31 cellular contexts compared by ENCODE assay signal in the genomic region with DNA sequence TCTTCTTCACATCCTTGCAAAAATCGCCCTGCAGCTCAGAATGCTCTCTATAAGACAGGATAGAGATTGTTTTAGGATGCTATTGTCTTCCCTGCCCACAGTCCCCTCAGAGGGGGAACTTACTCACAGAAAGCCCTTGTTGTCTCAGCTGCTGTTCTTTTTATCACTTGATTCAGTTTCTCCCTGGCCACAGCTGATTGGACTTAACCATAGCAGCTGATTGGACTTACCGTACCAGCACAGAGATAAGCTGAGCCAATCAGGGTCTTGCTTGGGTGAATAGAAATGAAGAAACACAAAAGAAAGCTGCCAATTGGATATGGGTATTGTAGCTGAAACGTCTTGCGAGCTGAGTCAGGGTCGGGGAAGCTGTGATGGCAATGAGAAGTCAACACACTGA.
DNase-seq lines count a peak whose midpoint lies in the region; ATAC-seq lines count a peak whose summit lies in the region.
"Had no signal": no experiment of that assay in that cellular context is flagged by ENCODE, and none has a peak within 500 bp of the region (broad histone marks: within the 10 kb centered on the region; RNA-seq: fewer than 3 reads in every experiment).

No MANE protein-coding gene starts in this region.

- H3K27ac Mint-ChIP-seq in stimulated activated effector memory CD8-positive, alpha-beta T cell treated with anti-CD3 and anti-CD28 coated beads, Interleukin-12 subunit alpha, Interleukin-12 subunit beta, amount 100 ng/mL, for 72 hours = peak overlapping the region; percentile 20
- H3K27ac Mint-ChIP-seq: activated CD4-positive, alpha-beta T cell treated with anti-CD3 and anti-CD28 coated beads, Interleukin-2, amount 10 ng/mL, durations not matched to agents 7 days and 5 days; activated naive CD8-positive, alpha-beta T cell; CD4-positive, alpha-beta T cell; endodermal cell; HFFc6; nephron; WTC11 had no signal

- no peak overlapping the region for H3K4me3 Mint-ChIP-seq in stimulated activated effector memory CD8-positive, alpha-beta T cell treated with anti-CD3 and anti-CD28 coated beads, Interleukin-12 subunit alpha, Interleukin-12 subunit beta, amount 100 ng/mL, for 72 hours
- H3K4me3 Mint-ChIP-seq: activated CD4-positive, alpha-beta T cell treated with anti-CD3 and anti-CD28 coated beads, Interleukin-2, amount 10 ng/mL, durations not matched to agents 7 days and 5 days; activated naive CD8-positive, alpha-beta T cell; CD4-positive, alpha-beta T cell; endodermal cell; HFFc6; nephron; stimulated activated naive CD8-positive, alpha-beta T cell treated with anti-CD3 and anti-CD28 coated beads, Interleukin-15, amount 100 ng/mL, for 72 hours; WTC11 had no signal

- ATAC-seq in stimulated activated effector memory CD8-positive, alpha-beta T cell treated with anti-CD3 and anti-CD28 coated beads, Interleukin-12 subunit alpha, Interleukin-12 subunit beta, amount 100 ng/mL, for 72 hours = no peak
- ATAC-seq in HG03196 (IDR thresholded peaks at IDR 0.05; ENCODE audit: unreplicated experiment) = no peak
- no peak for ATAC-seq in HG02970 (IDR thresholded peaks at IDR 0.05; ENCODE audit: low FRiP score, unreplicated experiment)
- ATAC-seq: esophagus mucosa; heart right ventricle; lower lobe of right lung; pancreas; stimulated activated naive CD8-positive, alpha-beta T cell treated with anti-CD3 and anti-CD28 coated beads, Interleukin-15, amount 100 ng/mL, for 72 hours; WTC11 had no signal

- no peaks in the 10 kb centered on the region for H3K9me3 Mint-ChIP-seq in stimulated activated effector memory CD8-positive, alpha-beta T cell treated with anti-CD3 and anti-CD28 coated beads, Interleukin-12 subunit alpha, Interleukin-12 subunit beta, amount 100 ng/mL, for 72 hours
- H3K9me3 Mint-ChIP-seq: activated CD4-positive, alpha-beta T cell treated with anti-CD3 and anti-CD28 coated beads, Interleukin-2, amount 10 ng/mL, durations not matched to agents 7 days and 5 days; CD4-positive, alpha-beta T cell; stimulated activated naive CD8-positive, alpha-beta T cell treated with anti-CD3 and anti-CD28 coated beads, Interleukin-15, amount 100 ng/mL, for 72 hours had no signal

- no peaks in the 10 kb centered on the region for H3K4me1 Mint-ChIP-seq in stimulated activated effector memory CD8-positive, alpha-beta T cell treated with anti-CD3 and anti-CD28 coated beads, Interleukin-12 subunit alpha, Interleukin-12 subunit beta, amount 100 ng/mL, for 72 hours
- H3K4me1 Mint-ChIP-seq: activated CD4-positive, alpha-beta T cell treated with anti-CD3 and anti-CD28 coated beads, Interleukin-2, amount 10 ng/mL, durations not matched to agents 7 days and 5 days; endodermal cell; nephron; stimulated activated naive CD8-positive, alpha-beta T cell treated with anti-CD3 and anti-CD28 coated beads, Interleukin-15, amount 100 ng/mL, for 72 hours; WTC11 had no signal

- peak; percentile 17 for DNase-seq in NCI-H748 (lab: John Stamatoyannopoulos, UW; ENCODE audit: unreplicated experiment)
- no peak for DNase-seq in NCI-H748 treated with DMSO at 0.1 percent for 48 hours (lab: John Stamatoyannopoulos, UW)
- DNase-seq in amygdala (lab: John Stamatoyannopoulos, UW) = peak in 30 of 56 donors; percentile 6 to 79 (median 40)
- DNase-seq in islet precursor cell = peak; percentile 55
- DNase-seq in stimulated activated effector memory CD8-positive, alpha-beta T cell treated with anti-CD3 and anti-CD28 coated beads, Interleukin-12 subunit alpha, Interleukin-12 subunit beta, amount 100 ng/mL, for 72 hours (ENCODE audit: low spot score in 2 of 2) = no peak
- no peak for DNase-seq in cerebellar nuclear complex (lab: John Stamatoyannopoulos, UW)
- DNase-seq: activated CD4-positive, alpha-beta T cell treated with anti-CD3 and anti-CD28 coated beads, Interleukin-2, amount 10 ng/mL, durations not matched to agents 7 days and 5 days; activated effector memory CD4-positive, alpha-beta T cell treated with Interleukin-2 at 50 U/mL for 16 hours; aorta; CD4-positive, alpha-beta T cell; cortex of kidney; endodermal cell; GM23248; heart right ventricle; HFFc6; lower lobe of right lung; NCI-H1092; NCI-H187; NCI-H526 treated with DMSO at 0.1 percent for 48 hours; pancreas; SIG-M5; spleen; stimulated activated CD4-positive, alpha-beta T cell treated with anti-CD3 and anti-CD28 coated beads, Interleukin-2, amount 100 ng/mL, for 24 hours; stimulated activated naive CD8-positive, alpha-beta T cell treated with anti-CD3 and anti-CD28 coated beads, Interleukin-15, amount 100 ng/mL, for 72 hours; tibial artery had no signal

- no peaks in the 10 kb centered on the region for H3K36me3 Mint-ChIP-seq in stimulated activated effector memory CD8-positive, alpha-beta T cell treated with anti-CD3 and anti-CD28 coated beads, Interleukin-12 subunit alpha, Interleukin-12 subunit beta, amount 100 ng/mL, for 72 hours
- H3K36me3 Mint-ChIP-seq: activated naive CD8-positive, alpha-beta T cell had no signal

Comparison
In these comparisons a context has a peak if more than half of its experiments do, and no peak if none do; other contexts are left out.
1. DNase-seq: peak in NCI-H748 (single experiment), amygdala (30 of 56) and islet precursor cell (single experiment); none in NCI-H748 treated with DMSO at 0.1 percent for 48 hours (single experiment), stimulated activated effector memory CD8-positive, alpha-beta T cell treated with anti-CD3 and anti-CD28 coated beads, Interleukin-12 subunit alpha, Interleukin-12 subunit beta, amount 100 ng/mL, for 72 hours (0 of 2) and cerebellar nuclear complex (0 of 2).